ENCODE assay signal across 1 cellular context in genomic region chr12:71727958-71728357, GRCh38.
TF ChIP-seq lines count a peak whose summit lies in the region.

No MANE protein-coding gene starts in this region.

TF ChIP-seq in GM23338, 12 proteins besides CTCF, POLR2A, EP300 and RAD21:
- TF ChIP-seq REST (IDR thresholded peaks at IDR 0.05; ENCODE audit: unreplicated experiment) (no peak), ETS1 (IDR thresholded peaks at IDR 0.05) (no peak), EZH2phosphoT487 (IDR thresholded peaks at IDR 0.05; ENCODE audit: unreplicated experiment) (no peak), EZH2 (IDR thresholded peaks at IDR 0.05; ENCODE audit: low read depth, unreplicated experiment) (no peak), NANOG (IDR thresholded peaks at IDR 0.05; ENCODE audit: borderline replicate concordance) (no peak), JUNB (IDR thresholded peaks at IDR 0.05; ENCODE audit: unreplicated experiment) (no peak), CREB1 (CRISPR knock-in tag; IDR thresholded peaks at IDR 0.05; ENCODE audit: low read depth) (no peak), ZNF331 (CRISPR knock-in tag; IDR thresholded peaks at IDR 0.05; ENCODE audit: low read depth) (no peak), ZNF114 (CRISPR knock-in tag; IDR thresholded peaks at IDR 0.05) (no peak), POLR2AphosphoS5 (IDR thresholded peaks at IDR 0.05; ENCODE audit: low read depth) (no peak), STAT1 (IDR thresholded peaks at IDR 0.05; ENCODE audit: unreplicated experiment) (no peak), ZNF462 (CRISPR knock-in tag; IDR thresholded peaks at IDR 0.05) (no peak)
